In the genomic region with DNA sequence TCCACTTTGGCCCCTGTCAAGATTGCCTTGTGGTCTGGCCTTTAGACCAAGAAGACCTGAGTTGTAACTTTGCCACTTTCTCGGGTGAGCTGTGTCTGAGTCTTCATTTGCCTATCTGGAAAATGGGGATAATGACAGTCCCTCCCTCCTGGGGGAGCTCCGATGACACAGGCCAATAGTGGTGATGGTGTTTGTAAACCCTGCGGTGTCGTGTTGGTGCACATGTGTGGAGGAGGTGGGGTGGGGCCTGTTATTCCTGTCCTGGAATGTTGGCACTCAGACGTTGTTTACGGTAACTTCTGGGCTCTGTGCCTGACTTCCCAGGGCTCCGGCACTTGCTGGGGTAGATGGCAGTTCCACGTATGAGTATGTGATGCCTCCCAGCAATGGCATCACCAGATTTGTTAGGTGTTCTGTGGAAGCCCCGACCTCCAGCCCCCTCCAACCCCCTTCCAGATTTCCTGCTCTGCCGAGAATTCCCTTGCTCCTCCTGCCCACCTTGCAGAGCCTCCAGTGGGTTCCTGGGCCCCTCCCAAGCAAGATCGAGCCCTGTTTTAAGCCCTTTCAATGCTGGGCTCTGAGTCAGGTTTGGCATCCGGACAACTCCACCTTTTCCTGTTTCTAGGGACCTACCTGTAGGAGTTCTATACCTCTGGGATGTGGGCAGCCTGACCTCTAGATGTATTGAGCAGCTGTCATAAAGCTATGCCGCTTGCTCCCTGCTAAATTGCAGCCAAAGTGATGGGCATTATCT, we compare ENCODE assay signal across 1 cellular context.
TF ChIP-seq lines count a peak whose summit lies in the region.

No MANE protein-coding gene starts in this region.

TF ChIP-seq in SK-N-SH, 30 proteins besides CTCF, POLR2A, EP300 and RAD21 (continued from another document):
- TF ChIP-seq, protein P1, sequence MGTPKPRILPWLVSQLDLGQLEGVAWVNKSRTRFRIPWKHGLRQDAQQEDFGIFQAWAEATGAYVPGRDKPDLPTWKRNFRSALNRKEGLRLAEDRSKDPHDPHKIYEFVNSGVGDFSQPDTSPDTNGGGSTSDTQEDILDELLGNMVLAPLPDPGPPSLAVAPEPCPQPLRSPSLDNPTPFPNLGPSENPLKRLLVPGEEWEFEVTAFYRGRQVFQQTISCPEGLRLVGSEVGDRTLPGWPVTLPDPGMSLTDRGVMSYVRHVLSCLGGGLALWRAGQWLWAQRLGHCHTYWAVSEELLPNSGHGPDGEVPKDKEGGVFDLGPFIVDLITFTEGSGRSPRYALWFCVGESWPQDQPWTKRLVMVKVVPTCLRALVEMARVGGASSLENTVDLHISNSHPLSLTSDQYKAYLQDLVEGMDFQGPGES (IDR thresholded peaks at IDR 0.05; ENCODE audit: low read depth, low read length) = no peak
- TF ChIP-seq, protein P2, sequence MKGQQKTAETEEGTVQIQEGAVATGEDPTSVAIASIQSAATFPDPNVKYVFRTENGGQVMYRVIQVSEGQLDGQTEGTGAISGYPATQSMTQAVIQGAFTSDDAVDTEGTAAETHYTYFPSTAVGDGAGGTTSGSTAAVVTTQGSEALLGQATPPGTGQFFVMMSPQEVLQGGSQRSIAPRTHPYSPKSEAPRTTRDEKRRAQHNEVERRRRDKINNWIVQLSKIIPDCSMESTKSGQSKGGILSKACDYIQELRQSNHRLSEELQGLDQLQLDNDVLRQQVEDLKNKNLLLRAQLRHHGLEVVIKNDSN (IDR thresholded peaks at IDR 0.05; ENCODE audit: borderline replicate concordance, low read depth) = no peak
- TF ChIP-seq EZH2phosphoT487 (IDR thresholded peaks at IDR 0.05; ENCODE audit: borderline replicate concordance, low read depth) = no peak
- no peak for TF ChIP-seq ELF1 (IDR thresholded peaks at IDR 0.05)
- TF ChIP-seq, protein P3, sequence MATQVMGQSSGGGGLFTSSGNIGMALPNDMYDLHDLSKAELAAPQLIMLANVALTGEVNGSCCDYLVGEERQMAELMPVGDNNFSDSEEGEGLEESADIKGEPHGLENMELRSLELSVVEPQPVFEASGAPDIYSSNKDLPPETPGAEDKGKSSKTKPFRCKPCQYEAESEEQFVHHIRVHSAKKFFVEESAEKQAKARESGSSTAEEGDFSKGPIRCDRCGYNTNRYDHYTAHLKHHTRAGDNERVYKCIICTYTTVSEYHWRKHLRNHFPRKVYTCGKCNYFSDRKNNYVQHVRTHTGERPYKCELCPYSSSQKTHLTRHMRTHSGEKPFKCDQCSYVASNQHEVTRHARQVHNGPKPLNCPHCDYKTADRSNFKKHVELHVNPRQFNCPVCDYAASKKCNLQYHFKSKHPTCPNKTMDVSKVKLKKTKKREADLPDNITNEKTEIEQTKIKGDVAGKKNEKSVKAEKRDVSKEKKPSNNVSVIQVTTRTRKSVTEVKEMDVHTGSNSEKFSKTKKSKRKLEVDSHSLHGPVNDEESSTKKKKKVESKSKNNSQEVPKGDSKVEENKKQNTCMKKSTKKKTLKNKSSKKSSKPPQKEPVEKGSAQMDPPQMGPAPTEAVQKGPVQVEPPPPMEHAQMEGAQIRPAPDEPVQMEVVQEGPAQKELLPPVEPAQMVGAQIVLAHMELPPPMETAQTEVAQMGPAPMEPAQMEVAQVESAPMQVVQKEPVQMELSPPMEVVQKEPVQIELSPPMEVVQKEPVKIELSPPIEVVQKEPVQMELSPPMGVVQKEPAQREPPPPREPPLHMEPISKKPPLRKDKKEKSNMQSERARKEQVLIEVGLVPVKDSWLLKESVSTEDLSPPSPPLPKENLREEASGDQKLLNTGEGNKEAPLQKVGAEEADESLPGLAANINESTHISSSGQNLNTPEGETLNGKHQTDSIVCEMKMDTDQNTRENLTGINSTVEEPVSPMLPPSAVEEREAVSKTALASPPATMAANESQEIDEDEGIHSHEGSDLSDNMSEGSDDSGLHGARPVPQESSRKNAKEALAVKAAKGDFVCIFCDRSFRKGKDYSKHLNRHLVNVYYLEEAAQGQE (IDR thresholded peaks at IDR 0.05; ENCODE audit: low read depth, low read length) = no peak
- TF ChIP-seq RFX5 (IDR thresholded peaks at IDR 0.05; ENCODE audit: low read length) = no peak
- TF ChIP-seq RCOR1 (IDR thresholded peaks at IDR 0.05; ENCODE audit: low read length) = no peak
- no peak for TF ChIP-seq FOXJ3 (CRISPR knock-in tag; IDR thresholded peaks at IDR 0.05)
- TF ChIP-seq TCF12 (IDR thresholded peaks at IDR 0.05) = peak; percentile 86
- TF ChIP-seq POLR2AphosphoS5 (IDR thresholded peaks at IDR 0.05; ENCODE audit: low read depth, low read length) = peak; percentile 77; the same call in 1 of the 2 replicates
- no peak for TF ChIP-seq TAF1 (IDR thresholded peaks at IDR 0.05; ENCODE audit: borderline replicate concordance, low read depth, low read length)
- TF ChIP-seq SMC3 (IDR thresholded peaks at IDR 0.05; ENCODE audit: low read depth, low read length) = no peak
- TF ChIP-seq, protein P4, sequence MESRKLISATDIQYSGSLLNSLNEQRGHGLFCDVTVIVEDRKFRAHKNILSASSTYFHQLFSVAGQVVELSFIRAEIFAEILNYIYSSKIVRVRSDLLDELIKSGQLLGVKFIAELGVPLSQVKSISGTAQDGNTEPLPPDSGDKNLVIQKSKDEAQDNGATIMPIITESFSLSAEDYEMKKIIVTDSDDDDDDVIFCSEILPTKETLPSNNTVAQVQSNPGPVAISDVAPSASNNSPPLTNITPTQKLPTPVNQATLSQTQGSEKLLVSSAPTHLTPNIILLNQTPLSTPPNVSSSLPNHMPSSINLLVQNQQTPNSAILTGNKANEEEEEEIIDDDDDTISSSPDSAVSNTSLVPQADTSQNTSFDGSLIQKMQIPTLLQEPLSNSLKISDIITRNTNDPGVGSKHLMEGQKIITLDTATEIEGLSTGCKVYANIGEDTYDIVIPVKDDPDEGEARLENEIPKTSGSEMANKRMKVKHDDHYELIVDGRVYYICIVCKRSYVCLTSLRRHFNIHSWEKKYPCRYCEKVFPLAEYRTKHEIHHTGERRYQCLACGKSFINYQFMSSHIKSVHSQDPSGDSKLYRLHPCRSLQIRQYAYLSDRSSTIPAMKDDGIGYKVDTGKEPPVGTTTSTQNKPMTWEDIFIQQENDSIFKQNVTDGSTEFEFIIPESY (IDR thresholded peaks at IDR 0.05; ENCODE audit: borderline replicate concordance, low read depth) = peak; percentile 40; the same call in 1 of the 2 replicates
- TF ChIP-seq, protein P5, sequence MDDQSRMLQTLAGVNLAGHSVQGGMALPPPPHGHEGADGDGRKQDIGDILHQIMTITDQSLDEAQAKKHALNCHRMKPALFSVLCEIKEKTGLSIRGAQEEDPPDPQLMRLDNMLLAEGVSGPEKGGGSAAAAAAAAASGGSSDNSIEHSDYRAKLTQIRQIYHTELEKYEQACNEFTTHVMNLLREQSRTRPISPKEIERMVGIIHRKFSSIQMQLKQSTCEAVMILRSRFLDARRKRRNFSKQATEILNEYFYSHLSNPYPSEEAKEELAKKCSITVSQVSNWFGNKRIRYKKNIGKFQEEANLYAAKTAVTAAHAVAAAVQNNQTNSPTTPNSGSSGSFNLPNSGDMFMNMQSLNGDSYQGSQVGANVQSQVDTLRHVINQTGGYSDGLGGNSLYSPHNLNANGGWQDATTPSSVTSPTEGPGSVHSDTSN (IDR thresholded peaks at IDR 0.05) = peak; percentile 68
- TF ChIP-seq JUND (IDR thresholded peaks at IDR 0.05) = peak; percentile 49; the same call in 1 of the 2 replicates
- TF ChIP-seq GABPA (IDR thresholded peaks at IDR 0.05; ENCODE audit: low read depth) = no peak
- no peak for TF ChIP-seq NRF1 (IDR thresholded peaks at IDR 0.05; ENCODE audit: low read depth, low read length)
- TF ChIP-seq MXI1 (IDR thresholded peaks at IDR 0.05; ENCODE audit: low read depth, low read length) = no peak
